ENCODE assay signal across 16 cellular contexts in genomic region chr20:3994125-3994524, GRCh38. TPM values are rescaled to one million over a fixed set of nuclear protein-coding genes. Genes with fewer than 3 reads are reported as not detected.
DNase-seq lines count a peak whose midpoint lies in the region; ATAC-seq and TF ChIP-seq lines count a peak whose summit lies in the region.
"Had no signal": no experiment of that assay in that cellular context is flagged by ENCODE, and none has a peak within 500 bp of the region (broad histone marks: within the 10 kb centered on the region; RNA-seq: fewer than 3 reads in every experiment).

No MANE protein-coding gene starts in this region.

- peak; percentile 83 for TF ChIP-seq EP300 in neural cell (conservative IDR thresholded peaks at IDR 0.05; ENCODE audit: poor library complexity, severe bottlenecking)

- peak overlapping the region; percentile 49 for H3K27ac ChIP-seq in A673 (ENCODE audit: low read depth, low read length, poor library complexity, severe bottlenecking)
- H3K27ac ChIP-seq in CD4-positive, alpha-beta memory T cell (ENCODE audit: low read depth, low read length) = no peak overlapping the region
- no peak overlapping the region for H3K27ac ChIP-seq in neural cell (ENCODE audit: low read length)
- H3K27ac ChIP-seq: HL-60 had no signal

- no peak overlapping the region for H2AFZ ChIP-seq in neural cell (ENCODE audit: low read depth, low read length)

- peaks cover 53% of the 10 kb centered on the region for H3K4me1 ChIP-seq in A673 (ENCODE audit: insufficient read depth, low read length, poor library complexity, severe bottlenecking)
- peaks cover 53% of the 10 kb centered on the region for H3K4me1 ChIP-seq in CD4-positive, alpha-beta memory T cell (ENCODE audit: insufficient read depth, low read length)
- H3K4me1 ChIP-seq: BE2C, Caco-2 had no signal

- peak overlapping the region in 4 of 7 donors; percentile 7 to 42 (median 27) for H3K27ac Mint-ChIP-seq in CD4-positive, alpha-beta memory T cell
- H3K27ac Mint-ChIP-seq in activated T-helper 17 cell treated with anti-CD3 and anti-CD28 coated beads, Interleukin-2, amount 50 U/mL, for 72 hours = peak overlapping the region; percentile 25
- H3K27ac Mint-ChIP-seq in stimulated activated naive CD8-positive, alpha-beta T cell treated with anti-CD3 and anti-CD28 coated beads, Interleukin-15, amount 100 ng/mL, for 72 hours = no peak overlapping the region

- TF ChIP-seq RAD21 in neural cell (conservative IDR thresholded peaks at IDR 0.05) = no peak

- H3K9me3 ChIP-seq in A673 (ENCODE audit: low read depth, low read length, poor library complexity, severe bottlenecking) (no peaks in the 10 kb centered on the region), neural cell (ENCODE audit: low read length) (no peaks in the 10 kb centered on the region)
- H3K9me3 ChIP-seq in CD4-positive, alpha-beta memory T cell (ENCODE audit: control insufficient read depth in 1 of 2, low read length in 2 of 2) = no peaks in the 10 kb centered on the region
- H3K9me3 ChIP-seq: BE2C, Caco-2 had no signal

- no peak overlapping the region for H3K9ac ChIP-seq in neural cell (ENCODE audit: low read length)

- no peaks in the 10 kb centered on the region for H3K27me3 Mint-ChIP-seq in CD4-positive, alpha-beta memory T cell
- H3K27me3 Mint-ChIP-seq in activated T-helper 17 cell treated with anti-CD3 and anti-CD28 coated beads, Interleukin-2, amount 50 U/mL, for 72 hours = no peaks in the 10 kb centered on the region
- no peaks in the 10 kb centered on the region for H3K27me3 Mint-ChIP-seq in stimulated activated naive CD8-positive, alpha-beta T cell treated with anti-CD3 and anti-CD28 coated beads, Interleukin-15, amount 100 ng/mL, for 72 hours
- H3K27me3 Mint-ChIP-seq: CD8-positive, alpha-beta memory T cell had no signal

- no peak overlapping the region for H3K4me3 Mint-ChIP-seq in CD4-positive, alpha-beta memory T cell
- peak overlapping the region; percentile 64 for H3K4me3 Mint-ChIP-seq in activated T-helper 17 cell treated with anti-CD3 and anti-CD28 coated beads, Interleukin-2, amount 50 U/mL, for 72 hours
- H3K4me3 Mint-ChIP-seq in stimulated activated naive CD8-positive, alpha-beta T cell treated with anti-CD3 and anti-CD28 coated beads, Interleukin-15, amount 100 ng/mL, for 72 hours = no peak overlapping the region
- H3K4me3 Mint-ChIP-seq: CD14-positive monocyte, HFFc6 had no signal

- peaks cover 78% of the 10 kb centered on the region for H3K79me2 ChIP-seq in neural cell (replicated peaks; ENCODE audit: insufficient read depth, low read length)

- peaks cover 35 to 74% (median 53%) of the 10 kb centered on the region in 4 donors for H3K4me1 Mint-ChIP-seq in CD4-positive, alpha-beta memory T cell
- peaks cover 34% of the 10 kb centered on the region for H3K4me1 Mint-ChIP-seq in activated T-helper 17 cell treated with anti-CD3 and anti-CD28 coated beads, Interleukin-2, amount 50 U/mL, for 72 hours
- H3K4me1 Mint-ChIP-seq in stimulated activated naive CD8-positive, alpha-beta T cell treated with anti-CD3 and anti-CD28 coated beads, Interleukin-15, amount 100 ng/mL, for 72 hours = peaks cover 66% of the 10 kb centered on the region

- peaks cover 13% of the 10 kb centered on the region for H4K20me1 ChIP-seq in neural cell (ENCODE audit: insufficient read depth)

- CTCF ChIA-PET in A673 (lab: Charles Lee) = no interaction called here
- CTCF ChIA-PET in CD4-positive, alpha-beta memory T cell (lab: Charles Lee; ENCODE audit: partially characterized antibody) = interaction anchor here (1.3 kb wide), 1 partner anchor 44 kb away, joined by 3 read pairs; no protein-coding TSS in a partner anchor

- TF ChIP-seq CTCF in A673 (conservative IDR thresholded peaks at IDR 0.05; ENCODE audit: low read depth, low read length) = no peak
- TF ChIP-seq CTCF in neural cell (IDR thresholded peaks at IDR 0.05; ENCODE audit: poor library complexity, severe bottlenecking) = no peak

- DNase-seq in A673 (ENCODE audit: low spot score) (no peak), anterior cingulate cortex (lab: John Stamatoyannopoulos, UW) (no peak)
- no peak for DNase-seq in CD4-positive, alpha-beta memory T cell
- DNase-seq in stimulated activated naive CD8-positive, alpha-beta T cell treated with anti-CD3 and anti-CD28 coated beads, Interleukin-15, amount 100 ng/mL, for 72 hours = no peak
- DNase-seq: BE2C; Caco-2; CD8-positive, alpha-beta memory T cell; DND-41; GDM1; HCEC 1CT; HFFc6 had no signal

- H3K27me3 ChIP-seq in A673 (replicated peaks; ENCODE audit: insufficient read depth, low read depth, low read length, poor library complexity) (no peaks in the 10 kb centered on the region), neural cell (ENCODE audit: insufficient read depth, low read depth, low read length) (no peaks in the 10 kb centered on the region)
- no peaks in the 10 kb centered on the region for H3K27me3 ChIP-seq in CD4-positive, alpha-beta memory T cell (ENCODE audit: insufficient read depth, low read length)
- H3K27me3 ChIP-seq: BE2C had no signal

- POLR2A ChIA-PET in A673 (lab: Charles Lee; ENCODE audit: low non-redundant PET) = no interaction called here
- POLR2A ChIA-PET in CD4-positive, alpha-beta memory T cell (lab: Charles Lee; ENCODE audit: partially characterized antibody) = no interaction called here

- intact Hi-C loops in A673 (cut with micrococcal nuclease; ENCODE audit: unreplicated experiment) = no loop called here
- intact Hi-C loops in CD4-positive, alpha-beta memory T cell (cut with micrococcal nuclease) = loop anchor here (5.0 kb wide), 1 partner anchor 87 kb away; no protein-coding TSS in a partner anchor

- ATAC-seq in activated T-helper 17 cell treated with anti-CD3 and anti-CD28 coated beads, Interleukin-2, amount 50 U/mL, for 72 hours (replicated peaks) = no peak
- ATAC-seq in HG03095 (IDR thresholded peaks at IDR 0.05; ENCODE audit: unreplicated experiment) = no peak
- ATAC-seq in stimulated activated naive CD8-positive, alpha-beta T cell treated with anti-CD3 and anti-CD28 coated beads, Interleukin-15, amount 100 ng/mL, for 72 hours = no peak

- H3F3A ChIP-seq in neural cell (ENCODE audit: insufficient read depth, low read length, poor library complexity, severe bottlenecking) = no peaks in the 10 kb centered on the region

- H3K36me3 Mint-ChIP-seq in CD4-positive, alpha-beta memory T cell = peaks cover 2 to 4% of the 10 kb centered on the region in 2 donors
- H3K36me3 Mint-ChIP-seq in activated T-helper 17 cell treated with anti-CD3 and anti-CD28 coated beads, Interleukin-2, amount 50 U/mL, for 72 hours (ENCODE audit: low read depth) = peaks cover 7% of the 10 kb centered on the region

- no peaks in the 10 kb centered on the region for H3K9me3 Mint-ChIP-seq in CD4-positive, alpha-beta memory T cell
- H3K9me3 Mint-ChIP-seq in activated T-helper 17 cell treated with anti-CD3 and anti-CD28 coated beads, Interleukin-2, amount 50 U/mL, for 72 hours = peaks cover 4% of the 10 kb centered on the region
- no peaks in the 10 kb centered on the region for H3K9me3 Mint-ChIP-seq in stimulated activated naive CD8-positive, alpha-beta T cell treated with anti-CD3 and anti-CD28 coated beads, Interleukin-15, amount 100 ng/mL, for 72 hours
- H3K9me3 Mint-ChIP-seq: CD8-positive, alpha-beta memory T cell; HFFc6 had no signal

- H3K36me3 ChIP-seq in A673 (ENCODE audit: insufficient read depth, low read length, poor library complexity, severe bottlenecking) (no peaks in the 10 kb centered on the region), neural cell (ENCODE audit: insufficient read depth, low read length) (no peaks in the 10 kb centered on the region)
- no peaks in the 10 kb centered on the region for H3K36me3 ChIP-seq in CD4-positive, alpha-beta memory T cell (ENCODE audit: insufficient read depth, low read length)
- H3K36me3 ChIP-seq: BE2C had no signal

- H3K4me2 ChIP-seq in neural cell (ENCODE audit: low read length) = no peak overlapping the region

- BruUV-seq in A673 (replicated peaks; lab: Mats Ljungman, UMichigan) = no TSS peak

- H3K9me2 ChIP-seq in neural cell (ENCODE audit: insufficient read depth, low read length) = no peaks in the 10 kb centered on the region

- H3K4me3 ChIP-seq in A673 (ENCODE audit: low read depth, low read length, poor library complexity, severe bottlenecking) = no peak overlapping the region
- H3K4me3 ChIP-seq in CD4-positive, alpha-beta memory T cell (ENCODE audit: low read length in 2 of 2) = no peak overlapping the region
- H3K4me3 ChIP-seq in neural cell (ENCODE audit: low read length) = peak overlapping the region; percentile 1

TF ChIP-seq in neural cell, 6 proteins besides CTCF, POLR2A, EP300 and RAD21:
- TF ChIP-seq POLR2AphosphoS5 (IDR thresholded peaks at IDR 0.05) = peak; percentile 53
- TF ChIP-seq, protein P1, sequence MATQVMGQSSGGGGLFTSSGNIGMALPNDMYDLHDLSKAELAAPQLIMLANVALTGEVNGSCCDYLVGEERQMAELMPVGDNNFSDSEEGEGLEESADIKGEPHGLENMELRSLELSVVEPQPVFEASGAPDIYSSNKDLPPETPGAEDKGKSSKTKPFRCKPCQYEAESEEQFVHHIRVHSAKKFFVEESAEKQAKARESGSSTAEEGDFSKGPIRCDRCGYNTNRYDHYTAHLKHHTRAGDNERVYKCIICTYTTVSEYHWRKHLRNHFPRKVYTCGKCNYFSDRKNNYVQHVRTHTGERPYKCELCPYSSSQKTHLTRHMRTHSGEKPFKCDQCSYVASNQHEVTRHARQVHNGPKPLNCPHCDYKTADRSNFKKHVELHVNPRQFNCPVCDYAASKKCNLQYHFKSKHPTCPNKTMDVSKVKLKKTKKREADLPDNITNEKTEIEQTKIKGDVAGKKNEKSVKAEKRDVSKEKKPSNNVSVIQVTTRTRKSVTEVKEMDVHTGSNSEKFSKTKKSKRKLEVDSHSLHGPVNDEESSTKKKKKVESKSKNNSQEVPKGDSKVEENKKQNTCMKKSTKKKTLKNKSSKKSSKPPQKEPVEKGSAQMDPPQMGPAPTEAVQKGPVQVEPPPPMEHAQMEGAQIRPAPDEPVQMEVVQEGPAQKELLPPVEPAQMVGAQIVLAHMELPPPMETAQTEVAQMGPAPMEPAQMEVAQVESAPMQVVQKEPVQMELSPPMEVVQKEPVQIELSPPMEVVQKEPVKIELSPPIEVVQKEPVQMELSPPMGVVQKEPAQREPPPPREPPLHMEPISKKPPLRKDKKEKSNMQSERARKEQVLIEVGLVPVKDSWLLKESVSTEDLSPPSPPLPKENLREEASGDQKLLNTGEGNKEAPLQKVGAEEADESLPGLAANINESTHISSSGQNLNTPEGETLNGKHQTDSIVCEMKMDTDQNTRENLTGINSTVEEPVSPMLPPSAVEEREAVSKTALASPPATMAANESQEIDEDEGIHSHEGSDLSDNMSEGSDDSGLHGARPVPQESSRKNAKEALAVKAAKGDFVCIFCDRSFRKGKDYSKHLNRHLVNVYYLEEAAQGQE (IDR thresholded peaks at IDR 0.05; ENCODE audit: borderline replicate concordance) = no peak
TF ChIP-seq in neural cell: peak in this region for 1.

RNA-seq across cellular contexts. Expression of gene RNF24, which starts 21.2 kb away (rescaled TPM):
- total RNA-seq in A673 (2021) = 19.3 and 21.5 TPM in 2 replicates
- 10 to 100 TPM; 23.0 to 25.8 TPM for total RNA-seq in CD4-positive, alpha-beta memory T cell
- polyA plus RNA-seq in CD4-positive, alpha-beta memory T cell = 10 to 100 TPM; 15.4 to 17.2 TPM
- total RNA-seq in activated T-helper 17 cell treated with anti-CD3 and anti-CD28 coated beads, Interleukin-2, amount 50 U/mL, for 72 hours = 10 to 100 TPM; 20.1 to 47.9 TPM
- polyA plus RNA-seq in neural cell = 11.0 and 12.7 TPM in 2 replicates
- polyA minus RNA-seq in neural cell = 37.7 and 53.9 TPM in 2 replicates

Comparison
In these comparisons a context has a peak if more than half of its experiments do, and no peak if none do; other contexts are left out.
1. H3K27ac Mint-ChIP-seq: peak in CD4-positive, alpha-beta memory T cell (4 of 7) and activated T-helper 17 cell treated with anti-CD3 and anti-CD28 coated beads, Interleukin-2, amount 50 U/mL, for 72 hours (single experiment); none in stimulated activated naive CD8-positive, alpha-beta T cell treated with anti-CD3 and anti-CD28 coated beads, Interleukin-15, amount 100 ng/mL, for 72 hours (0 of 2).